23 cellular contexts compared by ENCODE assay signal in genomic region chr4:44623687-44624086, GRCh38. TPM values are rescaled to one million over a fixed set of nuclear protein-coding genes. Genes with fewer than 3 reads are reported as not detected.
"Had no signal": no experiment of that assay in that cellular context is flagged by ENCODE, and none has a peak within 500 bp of the region (broad histone marks: within the 10 kb centered on the region; RNA-seq: fewer than 3 reads in every experiment).

No MANE protein-coding gene starts in this region.

- ATAC-seq: HepG2 had no signal

- H3K4me3 ChIP-seq: MG63, SJSA1, SK-N-MC had no signal

- DNase-seq: IMR-90, Karpas-422, KG1, MG63, NCI-H1092, NCI-H1105 treated with DMSO at 0.1 percent for 48 hours, NCI-H1436, NCI-H1694, NCI-H187 treated with DMSO at 0.1 percent for 48 hours, NCI-H2029 treated with DMSO at 0.1 percent for 48 hours, NCI-H2171 treated with DMSO at 0.1 percent for 48 hours, NCI-H345, NCI-H510A, NCI-H524 treated with DMSO at 0.1 percent for 48 hours, NCI-H69, NCI-H82, Right ventricle myocardium superior, RPMI8226, SIG-M5 had no signal

RNA-seq across cellular contexts. Expression of gene YIPF7, which starts 27.7 kb away (rescaled TPM):
- total RNA-seq: HepG2, HT1080, IMR-90, SJSA1 had no signal
